23 cellular contexts compared by ENCODE assay signal in genomic region chr2:216294305-216294704, GRCh38.
DNase-seq lines count a peak whose midpoint lies in the region; ATAC-seq and TF ChIP-seq lines count a peak whose summit lies in the region.
"Had no signal": no experiment of that assay in that cellular context is flagged by ENCODE, and none has a peak within 500 bp of the region (broad histone marks: within the 10 kb centered on the region; RNA-seq: fewer than 3 reads in every experiment).

No MANE protein-coding gene starts in this region.

- H3K9me3 Mint-ChIP-seq in MCF 10A (ENCODE audit: unreplicated experiment) (no peaks in the 10 kb centered on the region), endodermal cell (no peaks in the 10 kb centered on the region)
- H3K9me3 Mint-ChIP-seq: CD4-positive, alpha-beta memory T cell; HFFc6; IgD-negative memory B cell had no signal

- BruUV-seq in MCF 10A (replicated peaks; lab: Mats Ljungman, UMichigan) = no TSS peak

- no peak for TF ChIP-seq POLR2A in breast epithelium (IDR thresholded peaks at IDR 0.05)

- H3K27ac ChIP-seq in breast epithelium = peak overlapping the region; percentile 53 to 62
- H3K27ac ChIP-seq in endodermal cell (ENCODE audit: low read depth, low read length) = no peak overlapping the region
- H3K27ac ChIP-seq: HL-60 had no signal

- CTCF ChIA-PET in MCF 10A (lab: Yijun Ruan, JAX) = interaction anchor here (0.8 to 1.3 kb wide), 2 partner anchors 9 to 12 kb away, joined by 3 read pairs; no protein-coding TSS in a partner anchor

- no peak overlapping the region for H3K4me3 ChIP-seq in breast epithelium
- H3K4me3 ChIP-seq in endodermal cell (ENCODE audit: low read length) = no peak overlapping the region
- H3K4me3 ChIP-seq: MG63 had no signal

- H3K27ac Mint-ChIP-seq in MCF 10A (ENCODE audit: low read depth, unreplicated experiment) (no peak overlapping the region), endodermal cell (no peak overlapping the region)
- H3K27ac Mint-ChIP-seq: CD4-positive, alpha-beta memory T cell; HFFc6 had no signal

- DNase-seq in breast epithelium (ENCODE audit: low spot score in 2 of 2) (peak in 1 of 2 donors; percentile 76), MCF 10A (ENCODE audit: unreplicated experiment) (no peak), endodermal cell (peak; percentile 31), kidney tubule cell (ENCODE audit: low spot score) (peak; percentile 45), left cardiac atrium (no peak), iPS-NIHi7 (ENCODE audit: extremely low spot score) (no peak), HPDE6-E6E7 (ENCODE audit: extremely low spot score) (no peak)
- DNase-seq: BE2C; CD4-positive, alpha-beta memory T cell; H7; HFFc6; Karpas-422; MG63; NCI-H1048; NCI-H1436; NCI-H1930; NCI-H2171; NCI-H510A treated with DMSO at 0.1 percent for 48 hours; NCI-H774; Right ventricle myocardium superior; SK-N-SH had no signal

- POLR2A ChIA-PET in MCF 10A (lab: Yijun Ruan, JAX) = interaction anchor here (0.8 to 1.9 kb wide), 2 partner anchors 10 to 69 kb away, joined by 3 to 6 read pairs; no protein-coding TSS in a partner anchor

- H3K27me3 ChIP-seq in breast epithelium (no peaks in the 10 kb centered on the region), endodermal cell (ENCODE audit: control insufficient read depth, insufficient read depth, low read length, poor library complexity, severe bottlenecking) (no peaks in the 10 kb centered on the region)
- H3K27me3 ChIP-seq: BE2C, MG63 had no signal

- no peaks in the 10 kb centered on the region for H3K4me1 ChIP-seq in breast epithelium
- H3K4me1 ChIP-seq in endodermal cell (ENCODE audit: control insufficient read depth, insufficient read depth, low read length) = peaks cover 18% of the 10 kb centered on the region

- TF ChIP-seq CTCF in breast epithelium (IDR thresholded peaks at IDR 0.05) (no peak), MCF 10A (IDR thresholded peaks at IDR 0.05; ENCODE audit: unreplicated experiment) (no peak), endodermal cell (conservative IDR thresholded peaks at IDR 0.05) (no peak)

- H3K27me3 Mint-ChIP-seq in MCF 10A (ENCODE audit: insufficient read depth, unreplicated experiment) = no peaks in the 10 kb centered on the region
- peaks cover 2% of the 10 kb centered on the region for H3K27me3 Mint-ChIP-seq in endodermal cell (ENCODE audit: insufficient read depth)
- H3K27me3 Mint-ChIP-seq: CD4-positive, alpha-beta memory T cell had no signal

- intact Hi-C loops in breast epithelium (cut with DNase I; ENCODE audit: low total_unique reads) (no loop called here), MCF 10A (cut with micrococcal nuclease) (no loop called here), left cardiac atrium (cut with DNase I) (no loop called here)

- WGBS in endodermal cell (ENCODE audit: insufficient coverage in 1 of 2, insufficient read length in 1 of 2), 2 experiments = 92 to 100% methylated on average over 2 of the region's 2 CpGs

- H3K4me3 Mint-ChIP-seq in MCF 10A (ENCODE audit: unreplicated experiment) (no peak overlapping the region), endodermal cell (no peak overlapping the region)
- H3K4me3 Mint-ChIP-seq: CD4-positive, alpha-beta memory T cell; HFFc6; IgD-negative memory B cell had no signal

- H3K9me3 ChIP-seq in breast epithelium (no peaks in the 10 kb centered on the region), endodermal cell (ENCODE audit: control insufficient read depth, low read length) (no peaks in the 10 kb centered on the region)
- H3K9me3 ChIP-seq: BE2C, MG63, SK-N-SH had no signal

- H3K36me3 ChIP-seq in breast epithelium (no peaks in the 10 kb centered on the region), endodermal cell (ENCODE audit: control insufficient read depth, insufficient read depth, low read length) (no peaks in the 10 kb centered on the region)
- H3K36me3 ChIP-seq: BE2C, MG63 had no signal

- H3K36me3 Mint-ChIP-seq in MCF 10A (ENCODE audit: insufficient read depth, unreplicated experiment) = no peaks in the 10 kb centered on the region
- H3K36me3 Mint-ChIP-seq in endodermal cell (ENCODE audit: low read depth) = no peaks in the 10 kb centered on the region
- H3K36me3 Mint-ChIP-seq: CD4-positive, alpha-beta memory T cell; IgD-negative memory B cell had no signal

- ATAC-seq in left cardiac atrium = no peak

- H3K4me1 Mint-ChIP-seq in MCF 10A (ENCODE audit: insufficient read depth, unreplicated experiment) = peaks cover 9% of the 10 kb centered on the region
- peaks cover 30% of the 10 kb centered on the region for H3K4me1 Mint-ChIP-seq in endodermal cell

- H3K9ac ChIP-seq in endodermal cell (ENCODE audit: extremely low read depth, low read length, poor library complexity, severe bottlenecking) = no peak overlapping the region
- H3K9ac ChIP-seq: SK-N-SH had no signal

Comparison
In these comparisons a context has a peak if more than half of its experiments do, and no peak if none do; other contexts are left out.
1. DNase-seq: peak in endodermal cell (single experiment) and kidney tubule cell (single experiment); none in MCF 10A (single experiment), left cardiac atrium (single experiment), iPS-NIHi7 (single experiment) and HPDE6-E6E7 (single experiment).